9 cellular contexts compared by ENCODE assay signal in genomic region chr3:181326637-181327223, GRCh38.
A peak's percentile ranks its signal among the peaks of the same experiment; 100 is the strongest.
DNase-seq lines count a peak whose midpoint lies in the region; ATAC-seq and TF ChIP-seq lines count a peak whose summit lies in the region.
"Had no signal": no experiment of that assay in that cellular context is flagged by ENCODE, and none has a peak within 500 bp of the region (broad histone marks: within the 10 kb centered on the region; RNA-seq: fewer than 3 reads in every experiment).

No MANE protein-coding gene starts in this region.

- peaks cover 9% of the 10 kb centered on the region for H3K9me3 Mint-ChIP-seq in chondrocyte (ENCODE audit: low read depth)

- DNase-seq in SIG-M5 treated with dmso at 0.1 percent for 504 hours (lab: John Stamatoyannopoulos, UW; ENCODE audit: unreplicated experiment) (peak; percentile 59), SIG-M5 (lab: John Stamatoyannopoulos, UW) (no peak), NCI-H774 (lab: John Stamatoyannopoulos, UW) (peak; percentile 58), chondrocyte (ENCODE audit: low spot score) (no peak), midbrain (lab: John Stamatoyannopoulos, UW) (peak; percentile 70)
- no peak for DNase-seq in activated CD4-positive, alpha-beta T cell treated with anti-CD3 and anti-CD28 coated beads for 4 hours

- peaks cover 11% of the 10 kb centered on the region for H3K27me3 Mint-ChIP-seq in chondrocyte (ENCODE audit: low read depth)

- H3K4me1 Mint-ChIP-seq in chondrocyte (ENCODE audit: low read depth), result no peaks in the 10 kb centered on the region
- H3K4me1 Mint-ChIP-seq: CD4-positive, alpha-beta memory T cell had no signal

- H3K27ac Mint-ChIP-seq in chondrocyte (ENCODE audit: unreplicated experiment), result no peak overlapping the region
- H3K27ac Mint-ChIP-seq: CD4-positive, alpha-beta memory T cell had no signal

- ATAC-seq in HG03280 (IDR thresholded peaks at IDR 0.05; ENCODE audit: unreplicated experiment) (peak; percentile 71), GM21447 (IDR thresholded peaks at IDR 0.05; ENCODE audit: unreplicated experiment) (no peak)

- peak; percentile 83 for TF ChIP-seq CTCF in chondrocyte (IDR thresholded peaks at IDR 0.05)

- no peak overlapping the region for H3K4me3 Mint-ChIP-seq in chondrocyte (ENCODE audit: unreplicated experiment)
- H3K4me3 Mint-ChIP-seq: CD4-positive, alpha-beta memory T cell had no signal

- H3K36me3 Mint-ChIP-seq in chondrocyte (ENCODE audit: low read depth), result peaks cover 4% of the 10 kb centered on the region
- H3K36me3 Mint-ChIP-seq: CD4-positive, alpha-beta memory T cell had no signal

Comparison
In these comparisons a context has a peak if more than half of its experiments do, and no peak if none do; other contexts are left out.
1. DNase-seq: peak in SIG-M5 treated with dmso at 0.1 percent for 504 hours (single experiment), NCI-H774 (single experiment) and midbrain (single experiment); none in SIG-M5 (single experiment), chondrocyte (single experiment) and activated CD4-positive, alpha-beta T cell treated with anti-CD3 and anti-CD28 coated beads for 4 hours (0 of 2).